ENCODE assay signal across 8 cellular contexts in genomic region chr3:126357299-126358037, GRCh38. TPM values are rescaled to one million over a fixed set of nuclear protein-coding genes. Genes with fewer than 3 reads are reported as not detected.
DNase-seq lines count a peak whose midpoint lies in the region; ATAC-seq and TF ChIP-seq lines count a peak whose summit lies in the region.

Gene KLF15 (minus strand): TSS chr3:126357408. CDS start chr3:126352922, 4,486 bp downstream.

- intact Hi-C loops in CD8-positive, alpha-beta T cell (cut with DNase I, micrococcal nuclease), result loop anchor here in 1 of 2 experiments (2.0 to 10.0 kb wide), 4 partner anchors 117 to 1237 kb away; partner anchors contain the start of genes MCM2, SLC41A3, TPRA1 and ZXDC
- intact Hi-C loops in activated T-helper 2 cell treated with anti-CD3 and anti-CD28 coated beads, Interferon-gamma antibody, Interleukin-2, Interleukin-4, amounts not matched to agents 10 μg/mL and 5 μg/mL and 100 μg/mL, durations not matched to agents 14 hours and 24 hours and 36 hours (cut with micrococcal nuclease), result loop anchor here (10.0 kb wide), 1 partner anchor 117 kb away; the partner anchor contains the start of gene ZXDC

- peaks cover 2% of the 10 kb centered on the region for H3K36me3 Mint-ChIP-seq in CD8-positive, alpha-beta T cell
- no peaks in the 10 kb centered on the region for H3K36me3 Mint-ChIP-seq in activated T-helper 2 cell treated with anti-CD3 and anti-CD28 coated beads, Interferon-gamma antibody, Interleukin-2, Interleukin-4, amounts not matched to agents 10 μg/mL and 5 μg/mL and 100 μg/mL, durations not matched to agents 14 hours and 24 hours and 36 hours (ENCODE audit: low read depth)
- H3K36me3 Mint-ChIP-seq in naive thymus-derived CD8-positive, alpha-beta T cell, result no peaks in the 10 kb centered on the region
- no peaks in the 10 kb centered on the region for H3K36me3 Mint-ChIP-seq in stimulated activated memory B cell treated with anti-CD40 and anti-IgM and Interleukin-4, amounts not matched to agents 10 μg/mL and 1 μg/mL and 100 μg/mL, for 72 hours

- POLR2A ChIA-PET in CD8-positive, alpha-beta T cell (lab: Charles Lee), result interaction anchor here (1.3 kb wide), 1 partner anchor 118 kb away, joined by 5 read pairs; the partner anchor contains the start of gene ZXDC
- POLR2A ChIA-PET in naive thymus-derived CD8-positive, alpha-beta T cell (lab: Charles Lee), result interaction anchor here (1.0 kb wide), 1 partner anchor 367 kb away, joined by 3 read pairs; no protein-coding TSS in a partner anchor

- H3K4me3 ChIP-seq in CD8-positive, alpha-beta T cell (ENCODE audit: low read depth, low read length), result peak within 1 kb of the TSS; percentile 79
- H3K4me3 ChIP-seq in Peyer's patch, result peak within 1 kb of the TSS; percentile 57 to 83 (median 67)
- H3K4me3 ChIP-seq in fibroblast of mammary gland (ENCODE audit: control insufficient read depth, low read depth, low read length), result peak within 1 kb of the TSS; percentile 55

- peak; percentile 46 to 85 (median 69) for DNase-seq in CD8-positive, alpha-beta T cell
- DNase-seq in HT1080 (ENCODE audit: low read depth), result peak; percentile 54
- DNase-seq in Peyer's patch, result peak; percentile 76 to 91 (median 91)
- peak; percentile 71 for DNase-seq in activated T-helper 2 cell treated with anti-CD3 and anti-CD28 coated beads, Interferon-gamma antibody, Interleukin-2, Interleukin-4, amounts not matched to agents 10 μg/mL and 5 μg/mL and 100 μg/mL, durations not matched to agents 14 hours and 24 hours and 36 hours (ENCODE audit: low spot score)
- DNase-seq in fibroblast of mammary gland (ENCODE audit: low read depth), result peak; percentile 72
- peak; percentile 53 to 83 (median 71) for DNase-seq in naive thymus-derived CD8-positive, alpha-beta T cell

- peaks cover 13% of the 10 kb centered on the region for H3K27me3 ChIP-seq in CD8-positive, alpha-beta T cell (ENCODE audit: insufficient read depth, low read length)
- H3K27me3 ChIP-seq in Peyer's patch, result peaks cover 0 to 4% of the 10 kb centered on the region in 2 donors

- CTCF ChIA-PET in CD8-positive, alpha-beta T cell (lab: Charles Lee), result no interaction called here

- TF ChIP-seq POLR2A in Peyer's patch (IDR thresholded peaks at IDR 0.05), result peak in 1 of 2 donors; percentile 33

- H3K27ac Mint-ChIP-seq in CD8-positive, alpha-beta T cell, result peak within 1 kb of the TSS; percentile 77
- H3K27ac Mint-ChIP-seq in activated T-helper 2 cell treated with anti-CD3 and anti-CD28 coated beads, Interferon-gamma antibody, Interleukin-2, Interleukin-4, amounts not matched to agents 10 μg/mL and 5 μg/mL and 100 μg/mL, durations not matched to agents 14 hours and 24 hours and 36 hours, result no peak within 1 kb of the TSS
- peak within 1 kb of the TSS in 8 of 10 donors; percentile 31 to 96 (median 81) for H3K27ac Mint-ChIP-seq in naive thymus-derived CD8-positive, alpha-beta T cell
- H3K27ac Mint-ChIP-seq in stimulated activated memory B cell treated with anti-CD40 and anti-IgM and Interleukin-4, amounts not matched to agents 10 μg/mL and 1 μg/mL and 100 μg/mL, for 72 hours, result no peak within 1 kb of the TSS

- TF ChIP-seq CTCF in CD8-positive, alpha-beta T cell (IDR thresholded peaks at IDR 0.05), result no peak
- TF ChIP-seq CTCF in Peyer's patch (IDR thresholded peaks at IDR 0.05) (no peak), fibroblast of mammary gland (conservative IDR thresholded peaks at IDR 0.05; ENCODE audit: control insufficient read depth, insufficient read depth, low read depth, low read length) (no peak)

- H3K9me3 ChIP-seq in CD8-positive, alpha-beta T cell (ENCODE audit: low read length), result no peaks in the 10 kb centered on the region
- H3K9me3 ChIP-seq in Peyer's patch, result no peaks in the 10 kb centered on the region

- no peak within 1 kb of the TSS for H3K27ac ChIP-seq in CD8-positive, alpha-beta T cell (ENCODE audit: low read depth, low read length)
- peak within 1 kb of the TSS; percentile 72 to 88 (median 80) for H3K27ac ChIP-seq in Peyer's patch

- peak; percentile 94 for ATAC-seq in CD8-positive, alpha-beta T cell
- ATAC-seq in GM21367 (IDR thresholded peaks at IDR 0.05; ENCODE audit: unreplicated experiment), result peak; percentile 76
- ATAC-seq in naive thymus-derived CD8-positive, alpha-beta T cell, result peak; percentile 89 to 92
- ATAC-seq in stimulated activated memory B cell treated with anti-CD40 and anti-IgM and Interleukin-4, amounts not matched to agents 10 μg/mL and 1 μg/mL and 100 μg/mL, for 72 hours, result peak; percentile 90

- no peaks in the 10 kb centered on the region for H3K36me3 ChIP-seq in CD8-positive, alpha-beta T cell (ENCODE audit: insufficient read depth, low read length)
- peaks cover 0 to 2% (median 0%) of the 10 kb centered on the region in 3 donors for H3K36me3 ChIP-seq in Peyer's patch

- peaks cover 14% of the 10 kb centered on the region for H3K4me1 ChIP-seq in CD8-positive, alpha-beta T cell (ENCODE audit: insufficient read depth, low read length)
- H3K4me1 ChIP-seq in Peyer's patch, result peaks cover 0 to 20% (median 4%) of the 10 kb centered on the region in 4 donors

- H3K4me3 Mint-ChIP-seq in CD8-positive, alpha-beta T cell, result peak within 1 kb of the TSS; percentile 90
- peak within 1 kb of the TSS; percentile 78 for H3K4me3 Mint-ChIP-seq in activated T-helper 2 cell treated with anti-CD3 and anti-CD28 coated beads, Interferon-gamma antibody, Interleukin-2, Interleukin-4, amounts not matched to agents 10 μg/mL and 5 μg/mL and 100 μg/mL, durations not matched to agents 14 hours and 24 hours and 36 hours (ENCODE audit: low read depth)
- peak within 1 kb of the TSS; percentile 81 to 96 (median 92) for H3K4me3 Mint-ChIP-seq in naive thymus-derived CD8-positive, alpha-beta T cell
- peak within 1 kb of the TSS; percentile 84 for H3K4me3 Mint-ChIP-seq in stimulated activated memory B cell treated with anti-CD40 and anti-IgM and Interleukin-4, amounts not matched to agents 10 μg/mL and 1 μg/mL and 100 μg/mL, for 72 hours

- H3K4me1 Mint-ChIP-seq in CD8-positive, alpha-beta T cell (ENCODE audit: low read depth), result peaks cover 15% of the 10 kb centered on the region
- H3K4me1 Mint-ChIP-seq in activated T-helper 2 cell treated with anti-CD3 and anti-CD28 coated beads, Interferon-gamma antibody, Interleukin-2, Interleukin-4, amounts not matched to agents 10 μg/mL and 5 μg/mL and 100 μg/mL, durations not matched to agents 14 hours and 24 hours and 36 hours (ENCODE audit: low read depth), result peaks cover 8% of the 10 kb centered on the region
- H3K4me1 Mint-ChIP-seq in naive thymus-derived CD8-positive, alpha-beta T cell, result peaks cover 10 to 21% (median 15%) of the 10 kb centered on the region in 4 donors
- H3K4me1 Mint-ChIP-seq in stimulated activated memory B cell treated with anti-CD40 and anti-IgM and Interleukin-4, amounts not matched to agents 10 μg/mL and 1 μg/mL and 100 μg/mL, for 72 hours, result peaks cover 20% of the 10 kb centered on the region

- H3K9me3 Mint-ChIP-seq in CD8-positive, alpha-beta T cell, result no peaks in the 10 kb centered on the region
- H3K9me3 Mint-ChIP-seq in activated T-helper 2 cell treated with anti-CD3 and anti-CD28 coated beads, Interferon-gamma antibody, Interleukin-2, Interleukin-4, amounts not matched to agents 10 μg/mL and 5 μg/mL and 100 μg/mL, durations not matched to agents 14 hours and 24 hours and 36 hours, result no peaks in the 10 kb centered on the region
- H3K9me3 Mint-ChIP-seq in naive thymus-derived CD8-positive, alpha-beta T cell, result no peaks in the 10 kb centered on the region
- H3K9me3 Mint-ChIP-seq in stimulated activated memory B cell treated with anti-CD40 and anti-IgM and Interleukin-4, amounts not matched to agents 10 μg/mL and 1 μg/mL and 100 μg/mL, for 72 hours, result no peaks in the 10 kb centered on the region

- peaks cover 52% of the 10 kb centered on the region for H3K27me3 Mint-ChIP-seq in CD8-positive, alpha-beta T cell (ENCODE audit: low read depth)
- peaks cover 48% of the 10 kb centered on the region for H3K27me3 Mint-ChIP-seq in activated T-helper 2 cell treated with anti-CD3 and anti-CD28 coated beads, Interferon-gamma antibody, Interleukin-2, Interleukin-4, amounts not matched to agents 10 μg/mL and 5 μg/mL and 100 μg/mL, durations not matched to agents 14 hours and 24 hours and 36 hours (ENCODE audit: low read depth)
- H3K27me3 Mint-ChIP-seq in naive thymus-derived CD8-positive, alpha-beta T cell, result peaks cover 17 to 51% (median 42%) of the 10 kb centered on the region in 5 donors
- H3K27me3 Mint-ChIP-seq in stimulated activated memory B cell treated with anti-CD40 and anti-IgM and Interleukin-4, amounts not matched to agents 10 μg/mL and 1 μg/mL and 100 μg/mL, for 72 hours, result peaks cover 80% of the 10 kb centered on the region

RNA-seq across cellular contexts. Expression of gene KLF15, which starts in this region (rescaled TPM):
- under 1 TPM in 1 of 2 experiments, not detected in 1; 0.16 TPM for total RNA-seq in CD8-positive, alpha-beta T cell
- total RNA-seq in HT1080 (2014; rRNA removed; shearing (Covaris generic)), result 0.13 and 0.20 TPM in 2 replicates
- polyA plus RNA-seq in HT1080 (2015; cell fraction: cytosol; rRNA removed), result 0.57 and 0.80 TPM in 2 replicates
- 0.98 and 1.00 TPM in 2 replicates for polyA plus RNA-seq in HT1080 (2015; cell fraction: nucleus; rRNA removed)
- 10 to 100 TPM in 1 of 4 donors, 1 to 10 TPM in 3; 3.3 to 10.9 (median 9.4) TPM for total RNA-seq in Peyer's patch
- total RNA-seq in activated T-helper 2 cell treated with anti-CD3 and anti-CD28 coated beads, Interferon-gamma antibody, Interleukin-2, Interleukin-4, amounts not matched to agents 10 μg/mL and 5 μg/mL and 100 μg/mL, durations not matched to agents 14 hours and 24 hours and 36 hours, result 0.14 and 0.30 TPM in 2 replicates
- total RNA-seq in naive thymus-derived CD8-positive, alpha-beta T cell, result 1 to 10 TPM; 1.2 to 1.6 TPM
- not detected for polyA plus RNA-seq in naive thymus-derived CD8-positive, alpha-beta T cell

Comparison
In these comparisons a context has a peak if more than half of its experiments do, and no peak if none do; other contexts are left out.
1. Peak in DNase-seq, ATAC-seq and H3K4me3 ChIP-seq in CD8-positive, alpha-beta T cell; RNA of the gene not detected or under 1 TPM.
2. Peak in DNase-seq in HT1080; RNA of the gene not detected or under 1 TPM.
3. Peak in DNase-seq in activated T-helper 2 cell treated with anti-CD3 and anti-CD28 coated beads, Interferon-gamma antibody, Interleukin-2, Interleukin-4, amounts not matched to agents 10 μg/mL and 5 μg/mL and 100 μg/mL, durations not matched to agents 14 hours and 24 hours and 36 hours; RNA of the gene not detected or under 1 TPM.
4. H3K27ac Mint-ChIP-seq: peak in CD8-positive, alpha-beta T cell (single experiment) and naive thymus-derived CD8-positive, alpha-beta T cell (8 of 10); none in activated T-helper 2 cell treated with anti-CD3 and anti-CD28 coated beads, Interferon-gamma antibody, Interleukin-2, Interleukin-4, amounts not matched to agents 10 μg/mL and 5 μg/mL and 100 μg/mL, durations not matched to agents 14 hours and 24 hours and 36 hours (single experiment) and stimulated activated memory B cell treated with anti-CD40 and anti-IgM and Interleukin-4, amounts not matched to agents 10 μg/mL and 1 μg/mL and 100 μg/mL, for 72 hours (single experiment).
5. Peak in every context shown above with its lines, with median percentiles within 50 percentile points of each other: ATAC-seq, DNase-seq, H3K4me3 ChIP-seq and H3K4me3 Mint-ChIP-seq.